ENCODE assay signal across 14 cellular contexts in the genomic region with DNA sequence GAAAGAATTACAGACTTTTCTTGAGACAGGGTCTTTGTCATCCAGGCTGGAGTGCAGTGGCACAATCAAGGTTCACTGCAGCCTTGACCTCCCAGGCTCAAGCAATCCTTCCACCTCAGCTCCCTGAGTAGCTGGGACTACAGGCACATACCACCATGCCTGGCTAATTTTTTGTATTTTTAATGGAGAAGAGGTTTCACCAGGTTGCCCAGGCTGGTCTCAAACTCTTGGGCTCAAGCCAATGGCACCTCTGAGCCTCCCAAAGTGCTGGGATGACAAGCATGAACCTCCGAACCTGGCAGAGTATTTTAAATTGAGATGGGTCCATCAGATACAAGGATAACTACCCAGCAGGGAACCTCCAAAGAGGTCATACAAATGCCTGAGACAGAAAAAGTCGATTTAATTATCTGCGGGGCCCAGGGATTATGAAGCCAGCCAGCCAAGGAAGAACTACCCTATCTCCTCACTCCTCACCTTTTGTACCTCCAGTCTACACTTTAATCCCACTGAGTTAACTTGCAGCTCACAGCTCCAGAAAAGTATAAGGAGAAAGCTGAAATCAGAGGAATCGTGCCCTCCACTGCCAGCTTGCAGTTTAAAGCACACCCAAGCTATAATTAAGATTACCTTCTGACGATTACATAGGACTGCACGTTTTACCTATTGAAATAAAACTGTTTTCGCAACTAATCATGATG. TPM values are rescaled to one million over a fixed set of nuclear protein-coding genes. Genes with fewer than 3 reads are reported as not detected.
A peak's percentile ranks its signal among the peaks of the same experiment; 100 is the strongest.
DNase-seq lines count a peak whose midpoint lies in the region; ATAC-seq, FAIRE-seq and TF ChIP-seq lines count a peak whose summit lies in the region.
"Had no signal": no experiment of that assay in that cellular context is flagged by ENCODE, and none has a peak within 500 bp of the region (broad histone marks: within the 10 kb centered on the region; RNA-seq: fewer than 3 reads in every experiment).

No MANE protein-coding gene starts in this region.

- H3K4me3 ChIP-seq in A673 (ENCODE audit: low read depth, low read length, poor library complexity, severe bottlenecking) (no peak overlapping the region), HUES48 (ENCODE audit: low read depth, low read length) (no peak overlapping the region), GM12878 (no peak overlapping the region), heart left ventricle (no peak overlapping the region)
- H3K4me3 ChIP-seq: left lung, psoas muscle had no signal

- H2AFZ ChIP-seq in GM12878 (ENCODE audit: control insufficient read depth, low read depth, low read length) = no peak overlapping the region

- CTCF ChIA-PET in A673 (lab: Charles Lee) = no interaction called here
- CTCF ChIA-PET in GM12878 (lab: Yijun Ruan, JAX) = no interaction called here

- H3K27ac ChIP-seq in A673 (ENCODE audit: low read depth, low read length, poor library complexity, severe bottlenecking) = peak overlapping the region; percentile 18
- peak overlapping the region; percentile 38 for H3K27ac ChIP-seq in HUES48 (ENCODE audit: low read depth, low read length)
- no peak overlapping the region for H3K27ac ChIP-seq in GM12878 (ENCODE audit: control insufficient read depth, insufficient read depth)
- H3K27ac ChIP-seq in heart left ventricle = no peak overlapping the region
- H3K27ac ChIP-seq: left lung, psoas muscle had no signal

- 87% methylated on average over 7 of the region's 7 CpGs for WGBS in GM12878 (ENCODE audit: insufficient coverage, insufficient replicate concordance, low lambda C conversion rate, missing lambda C conversion rate)
- WGBS in heart left ventricle, 4 donors = 88 to 92% (median 89%) methylated on average over 7 of the region's 7 CpGs

- RAD21 ChIA-PET in GM12878 (lab: Charles Lee; ENCODE audit: unreplicated experiment) = no interaction called here

- TF ChIP-seq CTCF in A673 (conservative IDR thresholded peaks at IDR 0.05; ENCODE audit: low read depth, low read length) = no peak
- no peak for TF ChIP-seq CTCF in GM12878 (IDR thresholded peaks at IDR 0.05 in 2 of 3, conservative IDR thresholded peaks at IDR 0.05 in 1 of 3; ENCODE audit: control insufficient read depth in 2 of 3, extremely low read depth in 1 of 3, insufficient read depth in 1 of 3, low read depth in 3 of 3, low read length in 3 of 3)
- TF ChIP-seq CTCF in heart left ventricle (IDR thresholded peaks at IDR 0.05) = no peak

- H3K36me3 ChIP-seq in A673 (ENCODE audit: insufficient read depth, low read length, poor library complexity, severe bottlenecking) (peaks cover 62% of the 10 kb centered on the region), HUES48 (ENCODE audit: control insufficient read depth, insufficient read depth, low read length) (peaks cover 59% of the 10 kb centered on the region), GM12878 (ENCODE audit: control insufficient read depth in 2 of 2, insufficient read depth in 2 of 2, low read length in 1 of 2) (peaks cover 10 to 44% of the 10 kb centered on the region in 2 experiments), heart left ventricle (peaks cover 2 to 72% (median 63%) of the 10 kb centered on the region in 9 donors)

- BruUV-seq in A673 (replicated peaks; lab: Mats Ljungman, UMichigan) (no TSS peak), GM12878 (replicated peaks; lab: Mats Ljungman, UMichigan) (no TSS peak)

- TF ChIP-seq RAD21 in GM12878 (IDR thresholded peaks at IDR 0.05; ENCODE audit: insufficient read depth, low read depth, low read length) = no peak

- H3K27me3 ChIP-seq in A673 (replicated peaks; ENCODE audit: insufficient read depth, low read depth, low read length, poor library complexity) = no peaks in the 10 kb centered on the region
- no peaks in the 10 kb centered on the region for H3K27me3 ChIP-seq in HUES48 (ENCODE audit: control insufficient read depth, insufficient read depth, low read length)
- no peaks in the 10 kb centered on the region for H3K27me3 ChIP-seq in GM12878 (replicated peaks in 1 of 2; ENCODE audit: control insufficient read depth in 2 of 2, insufficient read depth in 2 of 2, low read length in 1 of 2)
- no peaks in the 10 kb centered on the region for H3K27me3 ChIP-seq in heart left ventricle
- H3K27me3 ChIP-seq: left lung had no signal

- DNase-seq in A673 (ENCODE audit: low spot score) (no peak), GM12878 (ENCODE audit: low read depth, low spot score) (no peak), D341Med (ENCODE audit: low spot score) (no peak), heart left ventricle (no peak)
- no peak for DNase-seq in activated CD4-positive, CD25-positive, alpha-beta regulatory T cell (lab: John Stamatoyannopoulos, UW)
- DNase-seq: activated CD8-positive, alpha-beta memory T cell treated with anti-CD3 and anti-CD28 coated beads, Interleukin-2, amount 10 ng/mL, durations not matched to agents 7 days and 5 days; activated naive CD4-positive, alpha-beta T cell treated with Interleukin-2 at 50 U/mL for 16 hours; DMS79; KBM-7; left lung; naive B cell; NCI-H1417 treated with DMSO at 0.1 percent for 48 hours; psoas muscle had no signal

- SMC1A ChIA-PET in GM12878 (lab: Charles Lee; ENCODE audit: uncharacterized antibody, unreplicated experiment) = interaction anchor here (1.3 kb wide), 2 partner anchors 11 to 15 kb away, joined by 3 read pairs; no protein-coding TSS in a partner anchor

- POLR2A ChIA-PET in A673 (lab: Charles Lee; ENCODE audit: low non-redundant PET) = no interaction called here
- POLR2A ChIA-PET in GM12878 (lab: Charles Lee) = interaction anchor here (0.6 kb wide), 1 partner anchor 80 kb away, joined by 3 read pairs; no protein-coding TSS in a partner anchor

- no peak for FAIRE-seq in GM12878 (lab: Jason Lieb, UNC)

- peak; percentile 53 for TF ChIP-seq POLR2A in GM12878 (IDR thresholded peaks at IDR 0.05; ENCODE audit: low read depth, low read length)
- TF ChIP-seq POLR2A in heart left ventricle (IDR thresholded peaks at IDR 0.05) = no peak

- H4K20me1 ChIP-seq in GM12878 (ENCODE audit: control insufficient read depth, insufficient read depth) = no peaks in the 10 kb centered on the region; the same call in 1 of the 2 replicates

- no peak overlapping the region for H3K4me2 ChIP-seq in GM12878 (ENCODE audit: control insufficient read depth, insufficient read depth)

- no peak for TF ChIP-seq EP300 in GM12878 (IDR thresholded peaks at IDR 0.05; ENCODE audit: borderline replicate concordance in 1 of 2, control insufficient read depth in 1 of 2, low read depth in 2 of 2, low read length in 2 of 2)

- intact Hi-C loops in A673 (cut with micrococcal nuclease; ENCODE audit: unreplicated experiment) (no loop called here), GM12878 (cut with micrococcal nuclease; ENCODE audit: unreplicated experiment) (no loop called here), heart left ventricle (cut with DNase I) (no loop called here)

- ATAC-seq in GM12878 = no peak
- no peak for ATAC-seq in heart left ventricle
- ATAC-seq: activated CD8-positive, alpha-beta memory T cell treated with anti-CD3 and anti-CD28 coated beads, Interleukin-2, amount 10 ng/mL, durations not matched to agents 7 days and 5 days; left lung; psoas muscle had no signal

- H3K9ac ChIP-seq in HUES48 (ENCODE audit: low read depth, low read length) (no peak overlapping the region), GM12878 (ENCODE audit: control insufficient read depth, insufficient read depth, low read length) (no peak overlapping the region)

- no peaks in the 10 kb centered on the region for H3K9me3 ChIP-seq in A673 (ENCODE audit: low read depth, low read length, poor library complexity, severe bottlenecking)
- H3K9me3 ChIP-seq in HUES48 (ENCODE audit: control insufficient read depth, insufficient read depth, low read length) = no peaks in the 10 kb centered on the region
- no peaks in the 10 kb centered on the region for H3K9me3 ChIP-seq in GM12878 (replicated peaks; ENCODE audit: control insufficient read depth, insufficient read depth, low read length)
- H3K9me3 ChIP-seq in heart left ventricle = no peaks in the 10 kb centered on the region
- H3K9me3 ChIP-seq: left lung, psoas muscle had no signal

- peaks cover 21% of the 10 kb centered on the region for H3K79me2 ChIP-seq in GM12878 (ENCODE audit: control insufficient read depth, insufficient read depth, low read length)

- H3K4me1 ChIP-seq in A673 (ENCODE audit: insufficient read depth, low read length, poor library complexity, severe bottlenecking) (peaks cover 3% of the 10 kb centered on the region), HUES48 (ENCODE audit: control insufficient read depth, insufficient read depth, low read length) (peaks cover 2% of the 10 kb centered on the region; the same call in 1 of the 2 replicates), GM12878 (ENCODE audit: control insufficient read depth, insufficient read depth, low read length) (no peaks in the 10 kb centered on the region), heart left ventricle (peaks cover 0 to under 1% (median 0%) of the 10 kb centered on the region in 12 donors)
- H3K4me1 ChIP-seq: psoas muscle had no signal

- in situ Hi-C loops in GM12878 (cut with MboI) = no loop called here

RNA-seq across cellular contexts. Expression of a gene that starts 8.1 kb away (rescaled TPM):
- total RNA-seq in A673 (2021) (1,502 and 1,533 TPM in 2 replicates), GM12878 (2014; rRNA removed) (3,247 and 3,409 TPM in 2 replicates), GM12878 (2014; rRNA removed; fragmentation: Illumina TruSeq; extraction: Trizol) (4,157 and 4,159 TPM in 2 replicates), GM12878 (2021) (2,179 and 2,342 TPM in 2 replicates), heart left ventricle (100 to 1,000 TPM in 7 of 9 donors, 10 to 100 TPM in 2; 32.7 to 838 (median 595) TPM)
- total RNA-seq in GM12878 (2013; cell fraction: nucleolus; rRNA removed) = 223 and 245 TPM in 2 replicates
- polyA plus RNA-seq in GM12878 (2011; ENCODE audit: low read depth) = 217 TPM
- polyA plus RNA-seq in GM12878 (2011; rRNA removed) (3,638 and 4,817 TPM in 2 replicates), GM12878 (2014; fragmentation: Illumina TruSeq; extraction: Trizol) (3,012 and 4,033 TPM in 2 replicates), GM12878 (2014; fragmentation: Nextera tagmentation; extraction: Ambion mirVana) (1,000 to 10,000 TPM; 2,699 to 2,779 TPM), GM12878 (2014; rRNA removed) (6,216 and 6,624 TPM in 2 replicates), GM12878 (2016; fragmentation: Nextera tagmentation; extraction: Ambion mirVana) (1,000 to 10,000 TPM; 1,697 to 1,785 TPM), heart left ventricle (100 to 1,000 TPM; 848 to 898 TPM)
- polyA plus RNA-seq in GM12878 (2011; cell fraction: cytosol; rRNA removed) = 382 and 1,206 TPM in 2 replicates
- 836 and 2,011 TPM in 2 replicates for polyA plus RNA-seq in GM12878 (2011; cell fraction: nucleus; rRNA removed)
- 7,372 and 8,466 TPM in 2 replicates for polyA plus RNA-seq in GM12878 (2012)
- polyA minus RNA-seq in GM12878 (2011; rRNA and poly(A)+ RNA removed) = 1,482 and 2,664 TPM in 2 replicates
- polyA minus RNA-seq in GM12878 (2011; cell fraction: cytosol; rRNA and poly(A)+ RNA removed) = 574 and 607 TPM in 2 replicates
- polyA minus RNA-seq in GM12878 (2011; cell fraction: nucleus; rRNA and poly(A)+ RNA removed) = 206 and 327 TPM in 2 replicates

RNA-seq across cellular contexts. Expression of a gene that starts 14.2 kb away (rescaled TPM):
- total RNA-seq in A673 (2021) (7.1 and 8.9 TPM in 2 replicates), GM12878 (2014; rRNA removed) (0.56 and 0.65 TPM in 2 replicates), GM12878 (2014; rRNA removed; fragmentation: Illumina TruSeq; extraction: Trizol) (0.63 and 0.64 TPM in 2 replicates), GM12878 (2021) (0.64 TPM in 2 replicates), heart left ventricle (10 to 100 TPM in 1 of 9 donors, 1 to 10 TPM in 8; 5.2 to 13.0 (median 6.1) TPM)
- 0.27 and 0.46 TPM in 2 replicates for total RNA-seq in GM12878 (2013; cell fraction: nucleolus; rRNA removed)
- polyA plus RNA-seq in GM12878 (2011; ENCODE audit: low read depth) = 0.75 TPM
- polyA plus RNA-seq in GM12878 (2011; rRNA removed) (1.2 TPM in 2 replicates), GM12878 (2014; fragmentation: Illumina TruSeq; extraction: Trizol) (0.65 and 1.3 TPM in 2 replicates), GM12878 (2014; fragmentation: Nextera tagmentation; extraction: Ambion mirVana) (under 1 TPM; 0.29 to 0.68 TPM), GM12878 (2014; rRNA removed) (0.34 and 0.35 TPM in 2 replicates), GM12878 (2016; fragmentation: Nextera tagmentation; extraction: Ambion mirVana) (under 1 TPM; 0.43 to 0.60 TPM), heart left ventricle (1 to 10 TPM; 2.2 to 3.1 TPM)
- polyA plus RNA-seq in GM12878 (2011; cell fraction: cytosol; rRNA removed) = 0.70 and 0.75 TPM in 2 replicates
- 0.33 and 0.39 TPM in 2 replicates for polyA plus RNA-seq in GM12878 (2011; cell fraction: nucleus; rRNA removed)
- polyA plus RNA-seq in GM12878 (2012) = 0.61 and 0.66 TPM in 2 replicates
- 0.95 and 1.7 TPM in 2 replicates for polyA minus RNA-seq in GM12878 (2011; rRNA and poly(A)+ RNA removed)
- 0.52 and 0.53 TPM in 2 replicates for polyA minus RNA-seq in GM12878 (2011; cell fraction: cytosol; rRNA and poly(A)+ RNA removed)
- polyA minus RNA-seq in GM12878 (2011; cell fraction: nucleus; rRNA and poly(A)+ RNA removed) = 0.36 and 0.57 TPM in 2 replicates

RNA-seq across cellular contexts. Expression of a gene that starts 28.8 kb away (rescaled TPM):
- total RNA-seq in A673 (2021) (114 TPM in 2 replicates), GM12878 (2014; rRNA removed) (28.2 and 40.6 TPM in 2 replicates), GM12878 (2014; rRNA removed; fragmentation: Illumina TruSeq; extraction: Trizol) (36.2 and 37.7 TPM in 2 replicates), GM12878 (2021) (34.0 and 36.4 TPM in 2 replicates), heart left ventricle (10 to 100 TPM; 36.4 to 53.3 (median 43.2) TPM)
- total RNA-seq in GM12878 (2013; cell fraction: nucleolus; rRNA removed) = 42.6 and 44.4 TPM in 2 replicates
- polyA plus RNA-seq in GM12878 (2011; ENCODE audit: low read depth) = 12.1 TPM
- polyA plus RNA-seq in GM12878 (2011; rRNA removed) (37.2 and 46.9 TPM in 2 replicates), GM12878 (2014; fragmentation: Illumina TruSeq; extraction: Trizol) (55.5 and 67.5 TPM in 2 replicates), GM12878 (2014; fragmentation: Nextera tagmentation; extraction: Ambion mirVana) (10 to 100 TPM; 13.6 to 13.8 TPM), GM12878 (2014; rRNA removed) (31.0 and 36.2 TPM in 2 replicates), GM12878 (2016; fragmentation: Nextera tagmentation; extraction: Ambion mirVana) (10 to 100 TPM; 23.6 to 25.4 TPM), heart left ventricle (10 to 100 TPM; 13.5 to 18.8 TPM)
- polyA plus RNA-seq in GM12878 (2011; cell fraction: cytosol; rRNA removed) = 16.6 and 18.1 TPM in 2 replicates
- 27.0 and 29.3 TPM in 2 replicates for polyA plus RNA-seq in GM12878 (2011; cell fraction: nucleus; rRNA removed)
- polyA plus RNA-seq in GM12878 (2012) = 13.8 and 14.1 TPM in 2 replicates
- 17.2 and 27.1 TPM in 2 replicates for polyA minus RNA-seq in GM12878 (2011; rRNA and poly(A)+ RNA removed)
- 12.7 and 16.7 TPM in 2 replicates for polyA minus RNA-seq in GM12878 (2011; cell fraction: cytosol; rRNA and poly(A)+ RNA removed)
- 10.3 and 24.0 TPM in 2 replicates for polyA minus RNA-seq in GM12878 (2011; cell fraction: nucleus; rRNA and poly(A)+ RNA removed)

Comparison
In these comparisons a context has a peak if more than half of its experiments do, and no peak if none do; other contexts are left out.
1. H3K27ac ChIP-seq: peak in A673 (single experiment) and HUES48 (single experiment); none in GM12878 (single experiment) and heart left ventricle (0 of 12).